ENCODE assay signal across 8 cellular contexts in the genomic region with DNA sequence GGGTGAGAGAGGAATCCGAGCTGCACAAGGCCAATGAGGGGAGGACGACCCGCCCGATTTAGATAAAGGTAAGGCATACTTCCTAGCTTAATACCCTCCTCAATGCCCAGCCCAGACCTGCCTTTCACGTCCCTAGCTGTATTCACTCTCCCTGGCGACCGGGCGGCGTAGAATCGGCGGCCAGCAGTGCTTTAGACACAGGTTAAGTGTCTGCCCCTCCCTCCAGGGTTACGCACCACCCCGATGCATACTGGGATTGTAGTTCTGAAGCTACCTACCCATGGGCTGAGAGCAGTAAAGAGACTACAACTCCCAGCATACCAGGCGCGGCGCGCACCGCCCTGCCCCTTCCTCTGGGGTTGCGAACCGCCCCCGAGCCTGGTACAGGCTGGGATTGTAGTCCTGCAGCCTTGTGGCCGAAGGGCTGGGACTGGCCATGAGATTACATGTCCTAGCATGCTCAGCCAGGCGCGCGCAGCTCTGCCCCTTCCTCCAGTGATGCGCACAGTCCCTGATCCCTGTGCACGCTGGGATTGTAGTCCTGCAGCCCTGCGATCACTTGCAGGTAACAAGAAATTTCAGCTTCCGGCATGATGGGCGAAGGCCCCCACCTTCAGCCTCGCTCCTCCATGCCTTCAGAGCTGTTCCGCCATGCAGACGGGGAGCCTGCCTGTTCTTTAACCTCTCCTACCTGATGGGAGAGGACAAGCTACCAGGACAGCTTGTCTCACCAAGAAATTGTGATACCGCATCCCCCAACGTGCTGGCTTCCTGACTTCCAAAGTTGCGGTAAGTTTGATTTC. TPM values are rescaled to one million over a fixed set of nuclear protein-coding genes. Genes with fewer than 3 reads are reported as not detected.
DNase-seq lines count a peak whose midpoint lies in the region; ATAC-seq, FAIRE-seq and TF ChIP-seq lines count a peak whose summit lies in the region.

No MANE protein-coding gene starts in this region.

- H3K9ac ChIP-seq in kidney (ENCODE audit: low read length in 2 of 2): peak overlapping the region; percentile 77 to 91

- peak; percentile 74 for TF ChIP-seq POLR2A in GM19193 (IDR thresholded peaks at IDR 0.05; ENCODE audit: extremely low read depth, insufficient read depth, insufficient read length)

- peaks cover 5% of the 10 kb centered on the region for H3K9me3 Mint-ChIP-seq in chondrocyte (ENCODE audit: low read depth)

- H3K4me3 ChIP-seq in kidney (ENCODE audit: low read length in 2 of 2): peak overlapping the region; percentile 86 to 92

- peak overlapping the region; percentile 78 for H3K27ac Mint-ChIP-seq in chondrocyte (ENCODE audit: unreplicated experiment)

- H3K27ac ChIP-seq in kidney (ENCODE audit: low read depth in 2 of 2, low read length in 2 of 2): peak overlapping the region; percentile 36 to 68

- H3K4me1 Mint-ChIP-seq in chondrocyte (ENCODE audit: low read depth): peaks cover 29% of the 10 kb centered on the region

- H3K4me3 Mint-ChIP-seq in chondrocyte (ENCODE audit: unreplicated experiment): peak overlapping the region; percentile 94

- H3K36me3 ChIP-seq in kidney (ENCODE audit: control insufficient read depth in 1 of 2, insufficient read depth in 2 of 2, low read length in 2 of 2): no peaks in the 10 kb centered on the region

- no peaks in the 10 kb centered on the region for H3K9me3 ChIP-seq in kidney (ENCODE audit: control insufficient read depth in 1 of 2, low read length in 2 of 2)

- ATAC-seq in HG03432 (IDR thresholded peaks at IDR 0.05; ENCODE audit: unreplicated experiment): peak; percentile 98

- H3K4me1 ChIP-seq in kidney (ENCODE audit: control insufficient read depth in 1 of 2, insufficient read depth in 1 of 2, low read depth in 1 of 2, low read length in 2 of 2): peaks cover 5 to 16% of the 10 kb centered on the region in 2 donors

- TF ChIP-seq CTCF in chondrocyte (IDR thresholded peaks at IDR 0.05) (peak; percentile 30), kidney (IDR thresholded peaks at IDR 0.05; ENCODE audit: borderline replicate concordance, extremely low read depth, insufficient read depth) (no peak)

- intact Hi-C loops in kidney (cut with DNase I): no loop called here

- peaks cover 5% of the 10 kb centered on the region for H3K36me3 Mint-ChIP-seq in chondrocyte (ENCODE audit: low read depth)

- peak; percentile 100 for DNase-seq in Ammon's horn (ENCODE audit: low spot score)
- peak; percentile 93 for DNase-seq in NCI-H460 (ENCODE audit: extremely low read depth, low read depth)
- peak; percentile 86 for DNase-seq in activated CD4-positive, alpha-beta T cell treated with anti-CD3 and anti-CD28 coated beads for 1 hour
- peak; percentile 100 for DNase-seq in chondrocyte (ENCODE audit: low spot score)
- peak; percentile 99 for DNase-seq in kidney
- peak; percentile 82 to 83 for DNase-seq in stimulated activated CD4-positive, alpha-beta T cell treated with anti-CD3 and anti-CD28 coated beads, Interleukin-15, amount 100 ng/mL, for 1 hour (ENCODE audit: low read depth in 1 of 2, low spot score in 1 of 2)

- peak; percentile 97 for FAIRE-seq in kidney (lab: Jason Lieb, UNC)

- no peaks in the 10 kb centered on the region for H3K27me3 Mint-ChIP-seq in chondrocyte (ENCODE audit: low read depth)

RNA-seq across cellular contexts. Expression of gene ZNF14, which starts 43.5 kb away (rescaled TPM):
- total RNA-seq in NCI-H460 (2014; rRNA removed; shearing (Covaris generic)): 5.5 and 6.0 TPM in 2 replicates
- 1.1 and 1.3 TPM in 2 replicates for polyA plus RNA-seq in NCI-H460 (2014; cell fraction: nucleus; rRNA removed)
- total RNA-seq in chondrocyte (3.3 to 5.0 TPM (median 3.4 TPM) in 3 replicates), kidney (10.2 TPM)
- polyA plus RNA-seq in kidney (ENCODE audit: insufficient read depth, low read depth, low replicate concordance): 5.0 TPM

RNA-seq across cellular contexts. Expression of gene ZNF506, which starts 45.1 kb away (rescaled TPM):
- 1.4 and 2.3 TPM in 2 replicates for total RNA-seq in NCI-H460 (2014; rRNA removed; shearing (Covaris generic))
- 0.10 and 0.62 TPM in 2 replicates for polyA plus RNA-seq in NCI-H460 (2014; cell fraction: nucleus; rRNA removed)
- total RNA-seq in chondrocyte: 6.8 to 10.8 TPM (median 8.1 TPM) in 3 replicates
- total RNA-seq in kidney: 37.8 TPM
- polyA plus RNA-seq in kidney (ENCODE audit: insufficient read depth, low read depth, low replicate concordance): 7.4 TPM

Comparison
In these comparisons a context has a peak if more than half of its experiments do, and no peak if none do; other contexts are left out.
1. Peak in every context shown above with its lines: DNase-seq, ATAC-seq, H3K4me3 ChIP-seq and H3K27ac ChIP-seq.